In the genomic region with DNA sequence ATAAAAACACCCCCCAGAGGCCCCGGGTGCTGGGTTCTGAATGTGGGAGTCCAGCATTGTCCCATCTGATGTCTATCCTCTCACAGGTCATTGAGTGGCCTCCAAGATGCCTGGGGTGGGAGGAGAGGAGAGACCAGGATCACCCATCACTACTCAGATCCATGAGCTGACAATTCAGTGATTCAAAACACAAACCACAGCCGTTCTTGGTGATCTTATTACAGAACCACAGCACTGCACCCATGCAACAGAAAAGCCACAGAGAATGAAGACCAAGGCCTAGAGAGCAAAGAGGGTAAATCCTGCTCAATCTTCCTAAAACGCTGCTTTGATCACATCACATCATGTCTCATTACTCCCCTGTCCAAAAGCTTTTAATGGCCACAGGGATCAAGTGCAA, we compare ENCODE assay signal across 9 cellular contexts. TPM values are rescaled to one million over a fixed set of nuclear protein-coding genes. Genes with fewer than 3 reads are reported as not detected.
DNase-seq lines count a peak whose midpoint lies in the region; ATAC-seq and TF ChIP-seq lines count a peak whose summit lies in the region.
"Had no signal": no experiment of that assay in that cellular context is flagged by ENCODE, and none has a peak within 500 bp of the region (broad histone marks: within the 10 kb centered on the region; RNA-seq: fewer than 3 reads in every experiment).

No MANE protein-coding gene starts in this region.

- H3K27ac Mint-ChIP-seq in T-cell = peak overlapping the region; percentile 77 to 78

- no peaks in the 10 kb centered on the region for H3K27me3 Mint-ChIP-seq in T-cell

- peak overlapping the region in 1 of 3 donors; percentile 65 for H3K4me3 Mint-ChIP-seq in T-cell

- peak overlapping the region in 7 of 10 donors; percentile 27 to 91 (median 53) for H3K27ac ChIP-seq in heart right ventricle
- H3K27ac ChIP-seq in tibial nerve = peak overlapping the region; percentile 26 to 88 (median 60)
- H3K27ac ChIP-seq: thoracic aorta had no signal

- CTCF ChIA-PET in T-cell (lab: Charles Lee) = no interaction called here

- peaks cover 95 to 97% (median 96%) of the 10 kb centered on the region in 3 donors for H3K4me1 Mint-ChIP-seq in T-cell

- 44 to 47% methylated on average over 3 of the region's 3 CpGs for WGBS in heart right ventricle, 2 donors
- 30 to 41% methylated on average over 3 of the region's 3 CpGs for WGBS in tibial nerve, 2 donors

- H3K36me3 Mint-ChIP-seq in T-cell = peaks cover 3% of the 10 kb centered on the region

- TF ChIP-seq CTCF in heart right ventricle (IDR thresholded peaks at IDR 0.05) (no peak), tibial nerve (IDR thresholded peaks at IDR 0.05) (no peak)

- H3K4me1 ChIP-seq in heart right ventricle = peaks cover 44 to 98% (median 94%) of the 10 kb centered on the region in 9 donors
- H3K4me1 ChIP-seq in tibial nerve = peaks cover 2 to 93% (median 63%) of the 10 kb centered on the region in 4 donors

- H3K4me3 ChIP-seq in heart right ventricle (peak overlapping the region in 1 of 10 donors; percentile 4), tibial nerve (no peak overlapping the region)
- H3K4me3 ChIP-seq: thoracic aorta had no signal

- no peak for TF ChIP-seq POLR2A in tibial nerve (IDR thresholded peaks at IDR 0.05)

- DNase-seq in heart right ventricle (no peak), cardiac septum (ENCODE audit: low spot score) (no peak), T-cell (no peak), foreskin melanocyte (peak; percentile 39), tibial nerve (ENCODE audit: low spot score in 2 of 2) (no peak), putamen (ENCODE audit: low spot score) (no peak), NCI-H2227 (lab: John Stamatoyannopoulos, UW; ENCODE audit: unreplicated experiment) (no peak)

- POLR2A ChIA-PET in T-cell (lab: Charles Lee) = interaction anchor here in 1 of 2 donors (0.5 kb wide), 1 partner anchor 16 kb away, joined by 3 read pairs; no protein-coding TSS in a partner anchor

- H3K27me3 ChIP-seq in heart right ventricle = no peaks in the 10 kb centered on the region
- H3K27me3 ChIP-seq in tibial nerve = no peaks in the 10 kb centered on the region

- intact Hi-C loops in heart right ventricle (cut with DNase I) (loop anchor here in 1 of 10 donors (2.0 kb wide), 1 partner anchor 16 kb away; no protein-coding TSS in a partner anchor), cardiac septum (cut with DNase I) (loop anchor here (10.0 kb wide), 1 partner anchor 92 kb away; no protein-coding TSS in a partner anchor)

- H3K36me3 ChIP-seq in heart right ventricle = no peaks in the 10 kb centered on the region
- H3K36me3 ChIP-seq in tibial nerve = no peaks in the 10 kb centered on the region
- H3K36me3 ChIP-seq: thoracic aorta had no signal

- H3K9me3 ChIP-seq in heart right ventricle (no peaks in the 10 kb centered on the region), tibial nerve (no peaks in the 10 kb centered on the region)
- H3K9me3 ChIP-seq: thoracic aorta had no signal

- H3K9me3 Mint-ChIP-seq in T-cell = no peaks in the 10 kb centered on the region

- ATAC-seq in heart right ventricle (no peak), T-cell (replicated peaks in 1 of 4) (no peak), HG02642 (IDR thresholded peaks at IDR 0.05; ENCODE audit: poor library complexity, unreplicated experiment) (no peak)

- no peak for TF ChIP-seq EP300 in tibial nerve (IDR thresholded peaks at IDR 0.05)

RNA-seq across cellular contexts. Expression of gene ANP32A, which starts 23.5 kb away (rescaled TPM):
- 100 to 1,000 TPM; 122 to 201 (median 152) TPM for total RNA-seq in heart right ventricle
- 100 to 1,000 TPM in 1 of 2 donors, 10 to 100 TPM in 1; 87.3 to 141 TPM for polyA plus RNA-seq in heart right ventricle
- total RNA-seq in cardiac septum = 180 TPM
- total RNA-seq in T-cell = 100 to 1,000 TPM in 4 of 5 donors, 10 to 100 TPM in 1; 93.2 to 123 (median 116) TPM
- total RNA-seq in tibial nerve = 10 to 100 TPM; 33.1 to 65.1 (median 41.1) TPM
